Comparison of ENCODE assay signal across 9 cellular contexts in genomic region chr3:57140894-57141293, GRCh38. TPM values are rescaled to one million over a fixed set of nuclear protein-coding genes. Genes with fewer than 3 reads are reported as not detected.
"Had no signal": no experiment of that assay in that cellular context is flagged by ENCODE, and none has a peak within 500 bp of the region (broad histone marks: within the 10 kb centered on the region; RNA-seq: fewer than 3 reads in every experiment).

No MANE protein-coding gene starts in this region.

- H3K4me3 ChIP-seq: GM23248, HAP-1 had no signal

- FAIRE-seq: HTR-8/SVneo had no signal

- H3K4me3 Mint-ChIP-seq: IgD-negative memory B cell had no signal

- H3K27ac Mint-ChIP-seq: IgD-negative memory B cell had no signal

- H3K36me3 ChIP-seq: HAP-1 had no signal

- H3K27ac ChIP-seq: GM23248 had no signal

- H3K9me3 ChIP-seq: HAP-1 had no signal

- ATAC-seq: HCT116 had no signal

- DNase-seq: GM23248, GOT3, H7, KG1 had no signal

- H3K9me3 Mint-ChIP-seq: IgD-negative memory B cell had no signal

- H2AFZ ChIP-seq: GM23248 had no signal

- H3K9ac ChIP-seq: GM23248 had no signal

RNA-seq across cellular contexts. Expression of gene IL17RD, which starts 24.3 kb away (rescaled TPM):
- polyA plus RNA-seq: IgD-negative memory B cell had no signal

RNA-seq across cellular contexts. Expression of gene HESX1, which starts 58.9 kb away (rescaled TPM):
- total RNA-seq: GM23248, HT-29 had no signal
